37 cellular contexts compared by ENCODE assay signal in the genomic region with DNA sequence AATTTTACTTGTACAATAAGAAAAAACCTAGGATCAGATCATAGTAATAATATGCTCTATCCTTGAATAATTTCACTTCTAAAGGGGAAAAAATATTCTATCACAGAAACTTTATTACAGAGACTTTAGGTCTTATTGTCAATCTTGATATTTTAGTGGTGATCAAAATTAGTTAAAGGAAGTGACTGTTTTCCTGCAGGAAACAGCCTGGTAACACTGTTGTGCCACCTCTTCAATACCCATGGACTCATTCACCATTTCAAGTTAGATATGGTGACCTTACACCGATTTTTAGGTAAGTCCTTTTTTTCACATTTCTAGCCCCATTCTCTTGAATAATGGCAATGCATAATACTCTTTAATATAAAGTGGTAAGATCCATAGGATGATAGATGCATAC.
"Had no signal": no experiment of that assay in that cellular context is flagged by ENCODE, and none has a peak within 500 bp of the region (broad histone marks: within the 10 kb centered on the region; RNA-seq: fewer than 3 reads in every experiment).

No MANE protein-coding gene starts in this region.

- H3K4me3 Mint-ChIP-seq: activated B cell treated with CpG ODN at 0.5 μM for 24 hours; activated CD4-positive, alpha-beta memory T cell treated with anti-CD3 and anti-CD28 coated beads for 36 hours; activated CD4-positive, alpha-beta T cell treated with anti-CD3 and anti-CD28 coated beads, Interleukin-2, amount 10 ng/mL, durations not matched to agents 24 days and 14 days; activated CD8-positive, alpha-beta T cell treated with anti-CD3 and anti-CD28 coated beads for 36 hours; activated naive CD4-positive, alpha-beta T cell treated with anti-CD3 and anti-CD28 coated beads for 36 hours; activated naive CD8-positive, alpha-beta T cell treated with anti-CD3 and anti-CD28 coated beads, Interleukin-2, amount 10 ng/mL, durations not matched to agents 7 days and 5 days; activated naive CD8-positive, alpha-beta T cell treated with anti-CD3 and anti-CD28 coated beads, Interleukin-2, amount 50 U/mL, for 24 hours; activated T-cell treated with anti-CD3 and anti-CD28 coated beads, Interleukin-2, amount 50 U/mL, for 4 hours; activated T-cell treated with anti-CD3 and anti-CD28 coated beads, Interleukin-2, amount 50 U/mL, for 72 hours; activated T-helper 1 cell treated with anti-CD3 and anti-CD28 coated beads, Interleukin-12 subunit alpha, Interleukin-12 subunit beta, Interleukin-2, Interleukin-4 antibody, amounts not matched to agents 30 ng/mL and 10 ng/mL and 1 ng/mL, durations not matched to agents 14 hours and 24 hours and 36 hours; activated T-helper 17 cell treated with anti-CD3 and anti-CD28 coated beads, Interleukin-2, amount 50 U/mL, for 72 hours; T-helper 1 cell treated with Interleukin-12 subunit alpha and Interleukin-12 subunit beta and Interleukin-4 antibody, amounts not matched to agents 30 μg/mL and 1 μg/mL, for 36 hours; T-helper 2 cell treated with Interferon-gamma antibody and Interleukin-4, amounts not matched to agents 5 μg/mL and 100 μg/mL, for 36 hours had no signal

- H3K27me3 Mint-ChIP-seq: activated B cell treated with CpG ODN at 0.5 μM for 24 hours; activated CD4-positive, alpha-beta memory T cell treated with anti-CD3 and anti-CD28 coated beads for 36 hours; activated CD4-positive, alpha-beta T cell treated with anti-CD3 and anti-CD28 coated beads, Interleukin-2, amount 10 ng/mL, durations not matched to agents 24 days and 14 days; activated CD8-positive, alpha-beta T cell treated with anti-CD3 and anti-CD28 coated beads for 36 hours; activated naive CD8-positive, alpha-beta T cell treated with anti-CD3 and anti-CD28 coated beads, Interleukin-2, amount 10 ng/mL, durations not matched to agents 7 days and 5 days had no signal

- H3K9me3 Mint-ChIP-seq: activated B cell treated with CpG ODN at 0.5 μM for 24 hours; activated CD4-positive, alpha-beta memory T cell treated with anti-CD3 and anti-CD28 coated beads for 36 hours; activated CD4-positive, alpha-beta T cell treated with anti-CD3 and anti-CD28 coated beads, Interleukin-2, amount 10 ng/mL, durations not matched to agents 24 days and 14 days; activated CD8-positive, alpha-beta T cell treated with anti-CD3 and anti-CD28 coated beads for 36 hours; activated naive CD4-positive, alpha-beta T cell treated with anti-CD3 and anti-CD28 coated beads for 36 hours; activated naive CD4-positive, alpha-beta T cell treated with anti-CD3 and anti-CD28 coated beads, Interleukin-2, amount 50 U/mL, for 72 hours; activated naive CD8-positive, alpha-beta T cell treated with anti-CD3 and anti-CD28 coated beads, Interleukin-2, amount 10 ng/mL, durations not matched to agents 7 days and 5 days; activated naive CD8-positive, alpha-beta T cell treated with anti-CD3 and anti-CD28 coated beads, Interleukin-2, amount 50 U/mL, for 24 hours; activated T-cell treated with anti-CD3 and anti-CD28 coated beads, Interleukin-2, amount 50 U/mL, for 4 hours; activated T-cell treated with anti-CD3 and anti-CD28 coated beads, Interleukin-2, amount 50 U/mL, for 72 hours; activated T-helper 1 cell treated with anti-CD3 and anti-CD28 coated beads, Interleukin-12 subunit alpha, Interleukin-12 subunit beta, Interleukin-2, Interleukin-4 antibody, amounts not matched to agents 30 ng/mL and 10 ng/mL and 1 ng/mL, durations not matched to agents 14 hours and 24 hours and 36 hours; activated T-helper 17 cell treated with anti-CD3 and anti-CD28 coated beads, Interleukin-2, amount 50 U/mL, for 72 hours; T-helper 1 cell treated with Interleukin-12 subunit alpha and Interleukin-12 subunit beta and Interleukin-4 antibody, amounts not matched to agents 30 μg/mL and 1 μg/mL, for 36 hours; T-helper 2 cell treated with Interferon-gamma antibody and Interleukin-4, amounts not matched to agents 5 μg/mL and 100 μg/mL, for 36 hours had no signal

- FAIRE-seq: astrocyte, TTC549 had no signal

- H3K4me3 ChIP-seq: body of pancreas, breast epithelium had no signal

- H3K4me1 Mint-ChIP-seq: activated B cell treated with CpG ODN at 0.5 μM for 24 hours; activated CD4-positive, alpha-beta T cell treated with anti-CD3 and anti-CD28 coated beads, Interleukin-2, amount 10 ng/mL, durations not matched to agents 24 days and 14 days; activated naive CD8-positive, alpha-beta T cell treated with anti-CD3 and anti-CD28 coated beads, Interleukin-2, amount 10 ng/mL, durations not matched to agents 7 days and 5 days; activated naive CD8-positive, alpha-beta T cell treated with anti-CD3 and anti-CD28 coated beads, Interleukin-2, amount 50 U/mL, for 24 hours; activated T-helper 17 cell treated with anti-CD3 and anti-CD28 coated beads, Interleukin-2, amount 50 U/mL, for 72 hours had no signal

- H3K36me3 ChIP-seq: breast epithelium had no signal

- H3K27ac Mint-ChIP-seq: activated B cell treated with CpG ODN at 0.5 μM for 24 hours; activated CD4-positive, alpha-beta memory T cell treated with anti-CD3 and anti-CD28 coated beads for 36 hours; activated CD4-positive, alpha-beta T cell treated with anti-CD3 and anti-CD28 coated beads, Interleukin-2, amount 10 ng/mL, durations not matched to agents 24 days and 14 days; activated CD8-positive, alpha-beta T cell treated with anti-CD3 and anti-CD28 coated beads for 36 hours; activated naive CD4-positive, alpha-beta T cell treated with anti-CD3 and anti-CD28 coated beads for 36 hours; activated naive CD4-positive, alpha-beta T cell treated with anti-CD3 and anti-CD28 coated beads, Interleukin-2, amount 50 U/mL, for 72 hours; activated naive CD8-positive, alpha-beta T cell treated with anti-CD3 and anti-CD28 coated beads, Interleukin-2, amount 10 ng/mL, durations not matched to agents 7 days and 5 days; activated naive CD8-positive, alpha-beta T cell treated with anti-CD3 and anti-CD28 coated beads, Interleukin-2, amount 50 U/mL, for 24 hours; activated T-cell treated with anti-CD3 and anti-CD28 coated beads, Interleukin-2, amount 50 U/mL, for 72 hours; activated T-helper 1 cell treated with anti-CD3 and anti-CD28 coated beads, Interleukin-12 subunit alpha, Interleukin-12 subunit beta, Interleukin-2, Interleukin-4 antibody, amounts not matched to agents 30 ng/mL and 10 ng/mL and 1 ng/mL, durations not matched to agents 14 hours and 24 hours and 36 hours; activated T-helper 17 cell treated with anti-CD3 and anti-CD28 coated beads, Interleukin-2, amount 50 U/mL, for 72 hours; T-helper 1 cell treated with Interleukin-12 subunit alpha and Interleukin-12 subunit beta and Interleukin-4 antibody, amounts not matched to agents 30 μg/mL and 1 μg/mL, for 36 hours; T-helper 2 cell treated with Interferon-gamma antibody and Interleukin-4, amounts not matched to agents 5 μg/mL and 100 μg/mL, for 36 hours had no signal

- ATAC-seq: activated CD8-positive, alpha-beta T cell treated with anti-CD3 and anti-CD28 coated beads for 36 hours; activated naive CD4-positive, alpha-beta T cell treated with anti-CD3 and anti-CD28 coated beads, Interleukin-2, amount 50 U/mL, for 72 hours; activated naive CD8-positive, alpha-beta T cell treated with anti-CD3 and anti-CD28 coated beads, Interleukin-2, amount 50 U/mL, for 24 hours; activated T-cell treated with anti-CD3 and anti-CD28 coated beads, Interleukin-2, amount 50 U/mL, for 4 hours; activated T-cell treated with anti-CD3 and anti-CD28 coated beads, Interleukin-2, amount 50 U/mL, for 72 hours; activated T-helper 17 cell treated with anti-CD3 and anti-CD28 coated beads, Interleukin-2, amount 50 U/mL, for 72 hours; body of pancreas had no signal

- H3K27me3 ChIP-seq: body of pancreas, brain microvascular endothelial cell, breast epithelium had no signal

- H3K36me3 Mint-ChIP-seq: activated CD4-positive, alpha-beta memory T cell treated with anti-CD3 and anti-CD28 coated beads for 36 hours; activated naive CD4-positive, alpha-beta T cell treated with anti-CD3 and anti-CD28 coated beads, Interleukin-2, amount 50 U/mL, for 72 hours; activated naive CD8-positive, alpha-beta T cell treated with anti-CD3 and anti-CD28 coated beads, Interleukin-2, amount 10 ng/mL, durations not matched to agents 7 days and 5 days had no signal

- H3K27ac ChIP-seq: body of pancreas, brain microvascular endothelial cell, breast epithelium, VCaP had no signal

- H3K4me1 ChIP-seq: body of pancreas, breast epithelium had no signal

- H3K9me3 ChIP-seq: body of pancreas, breast epithelium had no signal

- DNase-seq: activated B cell treated with CpG ODN at 0.5 μM for 24 hours; activated CD4-positive, alpha-beta memory T cell treated with anti-CD3 and anti-CD28 coated beads for 36 hours; activated CD4-positive, alpha-beta T cell treated with anti-CD3 and anti-CD28 coated beads for 4 hours; activated CD4-positive, alpha-beta T cell treated with anti-CD3 and anti-CD28 coated beads, Interleukin-2, amount 10 ng/mL, durations not matched to agents 24 days and 14 days; activated CD4-positive, alpha-beta T cell treated with anti-CD3 and anti-CD28 coated beads, Interleukin-2, amount 50 U/mL, for 1 hour; activated CD4-positive, alpha-beta T cell treated with anti-CD3 and anti-CD28 coated beads, Interleukin-2, amount 50 U/mL, for 4 hours; activated CD4-positive, CD25-positive, alpha-beta regulatory T cell treated with anti-CD3 and anti-CD28 coated beads, Interleukin-2, amount 50 U/mL, for 72 hours; activated CD8-positive, alpha-beta memory T cell treated with anti-CD3 and anti-CD28 coated beads, Interleukin-2, amount 50 U/mL, for 4 hours; activated CD8-positive, alpha-beta T cell treated with anti-CD3 and anti-CD28 coated beads for 36 hours; activated effector memory CD4-positive, alpha-beta T cell treated with anti-CD3 and anti-CD28 coated beads, Interleukin-2, amount 50 U/mL, for 16 hours; activated gamma-delta T cell treated with Interleukin-2 at 50 U/mL for 16 hours; activated naive CD4-positive, alpha-beta T cell; activated naive CD4-positive, alpha-beta T cell treated with anti-CD3 and anti-CD28 coated beads for 36 hours; activated naive CD4-positive, alpha-beta T cell treated with anti-CD3 and anti-CD28 coated beads, Interleukin-2, amount 50 U/mL, for 16 hours; activated naive CD8-positive, alpha-beta T cell treated with anti-CD3 and anti-CD28 coated beads, Interleukin-2, amount 10 ng/mL, durations not matched to agents 7 days and 5 days; activated naive CD8-positive, alpha-beta T cell treated with anti-CD3 and anti-CD28 coated beads, Interleukin-2, amount 50 U/mL, for 24 hours; activated T-cell treated with anti-CD3 and anti-CD28 coated beads for 4 hours; activated T-cell treated with anti-CD3 and anti-CD28 coated beads, Interleukin-2, amount 50 U/mL, for 1 hour; activated T-cell treated with anti-CD3 and anti-CD28 coated beads, Interleukin-2, amount 50 U/mL, for 4 hours; activated T-cell treated with anti-CD3 and anti-CD28 coated beads, Interleukin-2, amount 50 U/mL, for 72 hours; amygdala; anterior cingulate cortex; body of pancreas; brain microvascular endothelial cell; central memory CD4-positive, alpha-beta T cell; T-helper 1 cell; T-helper 2 cell; T-helper 9 cell had no signal
